Comparison of ENCODE assay signal across 1 cellular context in genomic region chr11:65532388-65533064, GRCh38.
TF ChIP-seq lines count a peak whose summit lies in the region.

No MANE protein-coding gene starts in this region.

TF ChIP-seq in K562, 482 proteins besides CTCF, POLR2A, EP300 and RAD21:
- no peak for TF ChIP-seq EGR1 (conservative IDR thresholded peaks at IDR 0.05)
- no peak for TF ChIP-seq SFPQ (IDR thresholded peaks at IDR 0.05; ENCODE audit: low read depth, low read length)
- TF ChIP-seq CTBP1 (IDR thresholded peaks at IDR 0.05; ENCODE audit: borderline replicate concordance): no peak
- peak; percentile 54; the same call in 1 of the 2 replicates for TF ChIP-seq RBFOX2 (IDR thresholded peaks at IDR 0.05; ENCODE audit: low read depth, low read length)
- no peak for TF ChIP-seq ATF7 (IDR thresholded peaks at IDR 0.05)
- TF ChIP-seq ELK3 (CRISPR knock-in tag; IDR thresholded peaks at IDR 0.05): no peak
TF ChIP-seq in K562: peak in this region for 1.
